ENCODE assay signal across 31 cellular contexts in the genomic region with DNA sequence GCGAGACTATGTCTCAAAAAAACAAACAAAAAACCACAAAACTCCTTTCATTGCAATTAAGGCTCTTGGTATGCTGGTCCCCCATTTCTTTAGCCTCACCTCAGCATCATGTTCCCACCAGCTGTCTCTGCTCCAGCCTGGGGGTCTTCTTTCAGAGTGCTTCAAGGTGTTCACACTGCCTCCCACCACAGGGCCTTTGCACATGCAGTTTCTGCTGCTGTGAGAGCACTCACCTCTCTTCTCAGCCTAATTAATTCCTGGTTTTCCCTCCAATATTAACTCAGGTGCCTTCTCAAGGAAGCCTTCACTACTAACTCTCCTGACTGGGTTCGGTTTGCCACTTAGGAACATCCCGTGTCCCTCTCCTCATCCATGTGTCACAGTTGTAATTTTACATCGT. TPM values are rescaled to one million over a fixed set of nuclear protein-coding genes. Genes with fewer than 3 reads are reported as not detected.
"Had no signal": no experiment of that assay in that cellular context is flagged by ENCODE, and none has a peak within 500 bp of the region (broad histone marks: within the 10 kb centered on the region; RNA-seq: fewer than 3 reads in every experiment).

No MANE protein-coding gene starts in this region.

- DNase-seq: activated CD4-positive, alpha-beta memory T cell treated with anti-CD3 and anti-CD28 coated beads for 36 hours; activated CD4-positive, alpha-beta T cell treated with anti-CD3 and anti-CD28 coated beads, Interleukin-2, amount 10 ng/mL, durations not matched to agents 24 days and 14 days; activated CD8-positive, alpha-beta memory T cell treated with anti-CD3 and anti-CD28 coated beads, Interleukin-2, amount 50 U/mL, for 4 hours; activated T-cell treated with anti-CD3 and anti-CD28 coated beads, Interleukin-2, amount 50 U/mL, for 4 hours; amygdala; effector CD8-positive, alpha-beta T cell; erythroblast; gastrocnemius medialis; heart right ventricle; left lung; lower lobe of right lung; mesenchymal stem cell; nephron progenitor cell; ovary; stimulated activated CD4-positive, alpha-beta T cell treated with anti-CD3 and anti-CD28 coated beads, Interleukin-12 subunit alpha, Interleukin-12 subunit beta, amount 100 ng/mL, for 4 hours; stimulated activated CD4-positive, alpha-beta T cell treated with anti-CD3 and anti-CD28 coated beads, Interleukin-4, amount 100 ng/mL, for 1 hour; stimulated activated naive CD8-positive, alpha-beta T cell treated with anti-CD3 and anti-CD28 coated beads, Interleukin-15, amount 100 ng/mL, for 72 hours; substantia nigra; SW 1271; T-helper 9 cell; uterus; WERI-Rb-1 had no signal

- H3K36me3 Mint-ChIP-seq: type B pancreatic cell had no signal

- H3K4me3 ChIP-seq: gastrocnemius medialis, heart right ventricle, left lung, lower lobe of right lung, ovary, skin epidermis, uterus had no signal

- ATAC-seq: activated CD4-positive, CD25-positive, alpha-beta regulatory T cell treated with anti-CD3 and anti-CD28 coated beads, Interleukin-2, amount 50 U/mL, for 24 hours; activated T-cell treated with anti-CD3 and anti-CD28 coated beads, Interleukin-2, amount 50 U/mL, for 4 hours; gastrocnemius medialis; heart right ventricle; left lung; lower lobe of right lung; sciatic nerve; stimulated activated naive CD8-positive, alpha-beta T cell treated with anti-CD3 and anti-CD28 coated beads, Interleukin-15, amount 100 ng/mL, for 72 hours had no signal

- H3K27me3 ChIP-seq: gastrocnemius medialis, heart right ventricle, neutrophil, ovary, uterus had no signal

- H3K9me3 ChIP-seq: gastrocnemius medialis, heart right ventricle, left lung, lower lobe of right lung, neutrophil, ovary, uterus had no signal

- H3K27me3 Mint-ChIP-seq: activated CD4-positive, alpha-beta memory T cell treated with anti-CD3 and anti-CD28 coated beads for 36 hours; activated CD4-positive, alpha-beta T cell treated with anti-CD3 and anti-CD28 coated beads, Interleukin-2, amount 10 ng/mL, durations not matched to agents 24 days and 14 days; stimulated activated naive CD8-positive, alpha-beta T cell treated with anti-CD3 and anti-CD28 coated beads, Interleukin-15, amount 100 ng/mL, for 72 hours had no signal

- H3K9me3 Mint-ChIP-seq: activated CD4-positive, alpha-beta memory T cell treated with anti-CD3 and anti-CD28 coated beads for 36 hours; activated CD4-positive, alpha-beta T cell treated with anti-CD3 and anti-CD28 coated beads, Interleukin-2, amount 10 ng/mL, durations not matched to agents 24 days and 14 days; activated T-cell treated with anti-CD3 and anti-CD28 coated beads, Interleukin-2, amount 50 U/mL, for 4 hours; activated T-helper 2 cell treated with anti-CD3 and anti-CD28 coated beads, Interferon-gamma antibody, Interleukin-2, Interleukin-4, amounts not matched to agents 10 μg/mL and 5 μg/mL and 100 μg/mL, durations not matched to agents 14 hours and 24 hours and 36 hours; nephron progenitor cell; stimulated activated naive CD8-positive, alpha-beta T cell treated with anti-CD3 and anti-CD28 coated beads, Interleukin-15, amount 100 ng/mL, for 72 hours; T-helper 1 cell treated with Interleukin-12 subunit alpha and Interleukin-12 subunit beta and Interleukin-4 antibody, amounts not matched to agents 30 μg/mL and 1 μg/mL, for 36 hours; type B pancreatic cell had no signal

- H3K4me1 ChIP-seq: gastrocnemius medialis, left lung, lower lobe of right lung, uterus had no signal

- H3K27ac Mint-ChIP-seq: activated CD4-positive, alpha-beta memory T cell treated with anti-CD3 and anti-CD28 coated beads for 36 hours; activated CD4-positive, alpha-beta T cell treated with anti-CD3 and anti-CD28 coated beads, Interleukin-2, amount 10 ng/mL, durations not matched to agents 24 days and 14 days; activated T-helper 2 cell treated with anti-CD3 and anti-CD28 coated beads, Interferon-gamma antibody, Interleukin-2, Interleukin-4, amounts not matched to agents 10 μg/mL and 5 μg/mL and 100 μg/mL, durations not matched to agents 14 hours and 24 hours and 36 hours; stimulated activated naive CD8-positive, alpha-beta T cell treated with anti-CD3 and anti-CD28 coated beads, Interleukin-15, amount 100 ng/mL, for 72 hours; type B pancreatic cell had no signal

- H3K27ac ChIP-seq: gastrocnemius medialis, heart right ventricle, left lung, lower lobe of right lung, ovary, skin epidermis, uterus, WERI-Rb-1 had no signal

- H3K36me3 ChIP-seq: gastrocnemius medialis, ovary, uterus, WERI-Rb-1 had no signal

- H3K4me3 Mint-ChIP-seq: activated CD4-positive, alpha-beta memory T cell treated with anti-CD3 and anti-CD28 coated beads for 36 hours; activated CD4-positive, alpha-beta T cell treated with anti-CD3 and anti-CD28 coated beads, Interleukin-2, amount 10 ng/mL, durations not matched to agents 24 days and 14 days; activated T-cell treated with anti-CD3 and anti-CD28 coated beads, Interleukin-2, amount 50 U/mL, for 4 hours; nephron progenitor cell; stimulated activated naive CD8-positive, alpha-beta T cell treated with anti-CD3 and anti-CD28 coated beads, Interleukin-15, amount 100 ng/mL, for 72 hours; T-helper 1 cell treated with Interleukin-12 subunit alpha and Interleukin-12 subunit beta and Interleukin-4 antibody, amounts not matched to agents 30 μg/mL and 1 μg/mL, for 36 hours; type B pancreatic cell had no signal

RNA-seq across cellular contexts. Expression of gene PIK3R6, which starts 15.9 kb away (rescaled TPM):
- total RNA-seq: dermis microvascular lymphatic vessel endothelial cell, renal cortical epithelial cell had no signal
